In the genomic region with DNA sequence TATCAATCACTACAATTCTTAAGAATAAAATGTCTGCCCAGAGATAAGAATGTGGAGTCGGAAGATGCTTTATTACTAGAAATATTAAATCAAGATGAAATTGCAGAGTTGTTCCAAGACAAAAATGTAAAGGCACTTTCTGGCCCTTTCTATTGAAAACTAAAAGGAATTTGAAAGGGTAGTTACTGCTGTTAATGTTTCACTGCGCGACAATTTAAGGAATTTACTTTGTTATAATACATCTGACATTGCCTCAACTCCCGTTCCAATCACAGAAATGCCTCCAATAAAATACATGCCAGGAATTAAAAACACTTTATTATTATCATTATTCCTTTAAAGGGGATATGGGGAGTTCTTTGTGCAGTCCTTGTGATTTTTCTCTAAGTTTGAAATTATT, we compare ENCODE assay signal across 25 cellular contexts.
"Had no signal": no experiment of that assay in that cellular context is flagged by ENCODE, and none has a peak within 500 bp of the region (broad histone marks: within the 10 kb centered on the region; RNA-seq: fewer than 3 reads in every experiment).

No MANE protein-coding gene starts in this region.

- H3K36me3 ChIP-seq: left lung, right lobe of liver, tibial artery had no signal

- DNase-seq: caudate nucleus; cerebellar nuclear complex; cortex of kidney; effector memory CD8-positive, alpha-beta T cell; foreskin melanocyte; glutamatergic neuron; heart right ventricle; hippocampal formation; left lung; mesendoderm; midbrain; naive thymus-derived CD4-positive, alpha-beta T cell; nephron progenitor cell; nucleus accumbens; psoas muscle; right lobe of liver; small intestine; stimulated activated CD4-positive, alpha-beta T cell treated with anti-CD3 and anti-CD28 coated beads, Interleukin-15, amount 100 ng/mL, for 24 hours; stimulated activated CD4-positive, alpha-beta T cell treated with anti-CD3 and anti-CD28 coated beads, Interleukin-2, amount 100 ng/mL, for 48 hours; stimulated activated CD8-positive, alpha-beta memory T cell treated with anti-CD3 and anti-CD28 coated beads, Interleukin-4, amount 100 ng/mL, for 48 hours; stimulated activated naive CD4-positive, alpha-beta T cell treated with Interleukin-2 at 50 U/mL for 16 hours; stomach; tibial artery had no signal

- H3K27ac Mint-ChIP-seq: effector memory CD8-positive, alpha-beta T cell; naive thymus-derived CD4-positive, alpha-beta T cell; nephron progenitor cell; type B pancreatic cell had no signal

- H3K9me3 ChIP-seq: heart right ventricle, left lung, psoas muscle, right lobe of liver, stomach, tibial artery had no signal

- H3K4me3 Mint-ChIP-seq: effector memory CD8-positive, alpha-beta T cell; naive thymus-derived CD4-positive, alpha-beta T cell; nephron progenitor cell; type B pancreatic cell had no signal

- H3K36me3 Mint-ChIP-seq: type B pancreatic cell had no signal

- H3K4me3 ChIP-seq: heart right ventricle, left lung, psoas muscle, right lobe of liver, stomach, tibial artery had no signal

- H3K27ac ChIP-seq: heart right ventricle, left lung, psoas muscle, right lobe of liver, stomach, tibial artery had no signal

- H3K9me3 Mint-ChIP-seq: effector memory CD8-positive, alpha-beta T cell; naive thymus-derived CD4-positive, alpha-beta T cell; nephron progenitor cell; type B pancreatic cell had no signal

- H3K27me3 ChIP-seq: heart right ventricle, left lung, right lobe of liver, stomach, tibial artery had no signal

- H3K4me1 Mint-ChIP-seq: nephron progenitor cell had no signal

- H3K27me3 Mint-ChIP-seq: effector memory CD8-positive, alpha-beta T cell; naive thymus-derived CD4-positive, alpha-beta T cell; type B pancreatic cell had no signal

- ATAC-seq: effector memory CD8-positive, alpha-beta T cell; esophagus mucosa; heart right ventricle; left lung; naive thymus-derived CD4-positive, alpha-beta T cell; psoas muscle; right lobe of liver had no signal

- H3K4me1 ChIP-seq: heart right ventricle, left lung, psoas muscle, right lobe of liver, stomach, tibial artery had no signal
